1 cellular context compared by ENCODE assay signal in genomic region chr1:117059678-117060440, GRCh38.
A peak's percentile ranks its signal among the peaks of the same experiment; 100 is the strongest.
TF ChIP-seq lines count a peak whose summit lies in the region.

Gene TTF2 (plus strand): TSS chr1:117060326. CDS start chr1:117060347, 21 bp downstream.

TF ChIP-seq in HepG2, 621 proteins besides CTCF, POLR2A, EP300 and RAD21 (continued from another document and continues in another):
- TF ChIP-seq FOXP4 (CRISPR knock-in tag; IDR thresholded peaks at IDR 0.05) (no peak), EEA1 (CRISPR knock-in tag; IDR thresholded peaks at IDR 0.05; ENCODE audit: borderline replicate concordance) (no peak), MAF1 (CRISPR knock-in tag; IDR thresholded peaks at IDR 0.05; ENCODE audit: borderline replicate concordance) (no peak), SALL1 (CRISPR knock-in tag; IDR thresholded peaks at IDR 0.05) (peak; percentile 52), HES4 (CRISPR knock-in tag; IDR thresholded peaks at IDR 0.05; ENCODE audit: borderline replicate concordance) (no peak), THAP11 (CRISPR knock-in tag; IDR thresholded peaks at IDR 0.05) (no peak), ZNF788 (CRISPR knock-in tag; IDR thresholded peaks at IDR 0.05; ENCODE audit: borderline replicate concordance) (0 out of 2 replicates have a peak, but pooled peaks have one; percentile 35), ZFP37 (CRISPR knock-in tag; IDR thresholded peaks at IDR 0.05; ENCODE audit: borderline replicate concordance) (no peak), ZNF616 (CRISPR knock-in tag; IDR thresholded peaks at IDR 0.05; ENCODE audit: low read depth) (no peak), MTF2 (CRISPR knock-in tag; IDR thresholded peaks at IDR 0.05; ENCODE audit: borderline replicate concordance) (no peak), ZNF3 (CRISPR knock-in tag; IDR thresholded peaks at IDR 0.05) (no peak), FUBP1 (CRISPR knock-in tag; IDR thresholded peaks at IDR 0.05; ENCODE audit: borderline replicate concordance) (no peak), ZNF619 (CRISPR knock-in tag; IDR thresholded peaks at IDR 0.05) (no peak), FOSL1 (CRISPR knock-in tag; IDR thresholded peaks at IDR 0.05; ENCODE audit: borderline replicate concordance) (no peak), ZNF367 (CRISPR knock-in tag; IDR thresholded peaks at IDR 0.05; ENCODE audit: borderline replicate concordance) (no peak), GPN1 (CRISPR knock-in tag; IDR thresholded peaks at IDR 0.05; ENCODE audit: borderline replicate concordance) (no peak), CSRNP2 (CRISPR knock-in tag; conservative IDR thresholded peaks at IDR 0.05; ENCODE audit: low read depth) (no peak), ZBTB25 (CRISPR knock-in tag; IDR thresholded peaks at IDR 0.05) (no peak), KAT2B (IDR thresholded peaks at IDR 0.05; ENCODE audit: borderline replicate concordance, low read depth, low read length) (no peak), BCL6 (CRISPR knock-in tag; IDR thresholded peaks at IDR 0.05) (no peak), CEBPG (CRISPR knock-in tag; IDR thresholded peaks at IDR 0.05) (no peak), ZMAT3 (CRISPR knock-in tag; conservative IDR thresholded peaks at IDR 0.05) (no peak), PHF21A (CRISPR knock-in tag; IDR thresholded peaks at IDR 0.05) (no peak; the same call in 1 of the 2 replicates), SATB2 (CRISPR knock-in tag; IDR thresholded peaks at IDR 0.05) (no peak), GZF1 (CRISPR knock-in tag; IDR thresholded peaks at IDR 0.05) (no peak), ZNF326 (CRISPR knock-in tag; IDR thresholded peaks at IDR 0.05; ENCODE audit: borderline replicate concordance) (no peak), CBX5 (CRISPR knock-in tag; IDR thresholded peaks at IDR 0.05; ENCODE audit: borderline replicate concordance) (no peak), ZKSCAN5 (CRISPR knock-in tag; IDR thresholded peaks at IDR 0.05) (no peak), ZNF292 (CRISPR knock-in tag; IDR thresholded peaks at IDR 0.05; ENCODE audit: borderline replicate concordance, low read depth) (no peak), SKI (IDR thresholded peaks at IDR 0.05; ENCODE audit: partially characterized antibody) (no peak), ZNF17 (CRISPR knock-in tag; IDR thresholded peaks at IDR 0.05) (no peak), RCOR2 (CRISPR knock-in tag; IDR thresholded peaks at IDR 0.05) (no peak), KLF15 (CRISPR knock-in tag; IDR thresholded peaks at IDR 0.05; ENCODE audit: borderline replicate concordance) (no peak), SMAD3 (CRISPR knock-in tag; IDR thresholded peaks at IDR 0.05) (no peak), HNF4G (IDR thresholded peaks at IDR 0.05; ENCODE audit: borderline replicate concordance, low read depth, low read length) (no peak), HNF4G (CRISPR knock-in tag; IDR thresholded peaks at IDR 0.05; ENCODE audit: borderline replicate concordance, low read depth) (no peak), ELF3 (CRISPR knock-in tag; IDR thresholded peaks at IDR 0.05) (no peak), ZNF773 (CRISPR knock-in tag; IDR thresholded peaks at IDR 0.05; ENCODE audit: borderline replicate concordance) (0 out of 2 replicates have a peak, but pooled peaks have one; percentile 22), PTBP1 (IDR thresholded peaks at IDR 0.05; ENCODE audit: low read depth, low read length, poor library complexity, severe bottlenecking) (no peak), RARA (CRISPR knock-in tag; IDR thresholded peaks at IDR 0.05) (no peak), ZC3H13 (CRISPR knock-in tag; IDR thresholded peaks at IDR 0.05) (no peak), HDAC6 (IDR thresholded peaks at IDR 0.05; ENCODE audit: low read depth, low read length) (no peak), MATR3 (CRISPR knock-in tag; IDR thresholded peaks at IDR 0.05) (no peak), FIP1L1 (IDR thresholded peaks at IDR 0.05; ENCODE audit: borderline replicate concordance, insufficient read depth, low read depth, low read length) (no peak), NFRKB (IDR thresholded peaks at IDR 0.05) (no peak), ZBTB42 (CRISPR knock-in tag; IDR thresholded peaks at IDR 0.05) (no peak), TARDBP (CRISPR knock-in tag; IDR thresholded peaks at IDR 0.05) (no peak), SYNCRIP (IDR thresholded peaks at IDR 0.05; ENCODE audit: insufficient read depth, low read depth, low read length) (no peak), RAD51 (IDR thresholded peaks at IDR 0.05; ENCODE audit: borderline replicate concordance) (no peak), ZBTB38 (CRISPR knock-in tag; IDR thresholded peaks at IDR 0.05) (no peak), MAX (IDR thresholded peaks at IDR 0.05) (no peak; the same call in 1 of the 2 replicates)
- TF ChIP-seq, protein P1, sequence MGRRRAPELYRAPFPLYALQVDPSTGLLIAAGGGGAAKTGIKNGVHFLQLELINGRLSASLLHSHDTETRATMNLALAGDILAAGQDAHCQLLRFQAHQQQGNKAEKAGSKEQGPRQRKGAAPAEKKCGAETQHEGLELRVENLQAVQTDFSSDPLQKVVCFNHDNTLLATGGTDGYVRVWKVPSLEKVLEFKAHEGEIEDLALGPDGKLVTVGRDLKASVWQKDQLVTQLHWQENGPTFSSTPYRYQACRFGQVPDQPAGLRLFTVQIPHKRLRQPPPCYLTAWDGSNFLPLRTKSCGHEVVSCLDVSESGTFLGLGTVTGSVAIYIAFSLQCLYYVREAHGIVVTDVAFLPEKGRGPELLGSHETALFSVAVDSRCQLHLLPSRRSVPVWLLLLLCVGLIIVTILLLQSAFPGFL (CRISPR knock-in tag; IDR thresholded peaks at IDR 0.05) = no peak
- TF ChIP-seq, protein P2, sequence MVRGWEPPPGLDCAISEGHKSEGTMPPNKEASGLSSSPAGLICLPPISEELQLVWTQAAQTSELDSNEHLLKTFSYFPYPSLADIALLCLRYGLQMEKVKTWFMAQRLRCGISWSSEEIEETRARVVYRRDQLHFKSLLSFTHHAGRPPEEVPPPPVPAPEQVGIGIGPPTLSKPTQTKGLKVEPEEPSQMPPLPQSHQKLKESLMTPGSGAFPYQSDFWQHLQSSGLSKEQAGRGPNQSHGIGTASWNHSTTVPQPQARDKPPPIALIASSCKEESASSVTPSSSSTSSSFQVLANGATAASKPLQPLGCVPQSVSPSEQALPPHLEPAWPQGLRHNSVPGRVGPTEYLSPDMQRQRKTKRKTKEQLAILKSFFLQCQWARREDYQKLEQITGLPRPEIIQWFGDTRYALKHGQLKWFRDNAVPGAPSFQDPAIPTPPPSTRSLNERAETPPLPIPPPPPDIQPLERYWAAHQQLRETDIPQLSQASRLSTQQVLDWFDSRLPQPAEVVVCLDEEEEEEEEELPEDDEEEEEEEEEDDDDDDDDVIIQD (CRISPR knock-in tag; IDR thresholded peaks at IDR 0.05; ENCODE audit: low read depth) = 0 out of 2 replicates have a peak, but pooled peaks have one; percentile 49
- TF ChIP-seq, protein P3, sequence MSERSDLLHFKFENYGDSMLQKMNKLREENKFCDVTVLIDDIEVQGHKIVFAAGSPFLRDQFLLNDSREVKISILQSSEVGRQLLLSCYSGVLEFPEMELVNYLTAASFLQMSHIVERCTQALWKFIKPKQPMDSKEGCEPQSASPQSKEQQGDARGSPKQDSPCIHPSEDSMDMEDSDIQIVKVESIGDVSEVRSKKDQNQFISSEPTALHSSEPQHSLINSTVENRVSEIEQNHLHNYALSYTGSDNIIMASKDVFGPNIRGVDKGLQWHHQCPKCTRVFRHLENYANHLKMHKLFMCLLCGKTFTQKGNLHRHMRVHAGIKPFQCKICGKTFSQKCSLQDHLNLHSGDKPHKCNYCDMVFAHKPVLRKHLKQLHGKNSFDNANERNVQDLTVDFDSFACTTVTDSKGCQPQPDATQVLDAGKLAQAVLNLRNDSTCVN (CRISPR knock-in tag; IDR thresholded peaks at IDR 0.05; ENCODE audit: borderline replicate concordance) = no peak
- TF ChIP-seq, protein P4, sequence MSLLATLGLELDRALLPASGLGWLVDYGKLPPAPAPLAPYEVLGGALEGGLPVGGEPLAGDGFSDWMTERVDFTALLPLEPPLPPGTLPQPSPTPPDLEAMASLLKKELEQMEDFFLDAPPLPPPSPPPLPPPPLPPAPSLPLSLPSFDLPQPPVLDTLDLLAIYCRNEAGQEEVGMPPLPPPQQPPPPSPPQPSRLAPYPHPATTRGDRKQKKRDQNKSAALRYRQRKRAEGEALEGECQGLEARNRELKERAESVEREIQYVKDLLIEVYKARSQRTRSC (CRISPR knock-in tag; IDR thresholded peaks at IDR 0.05; ENCODE audit: low read depth) = no peak
- TF ChIP-seq, protein P5, sequence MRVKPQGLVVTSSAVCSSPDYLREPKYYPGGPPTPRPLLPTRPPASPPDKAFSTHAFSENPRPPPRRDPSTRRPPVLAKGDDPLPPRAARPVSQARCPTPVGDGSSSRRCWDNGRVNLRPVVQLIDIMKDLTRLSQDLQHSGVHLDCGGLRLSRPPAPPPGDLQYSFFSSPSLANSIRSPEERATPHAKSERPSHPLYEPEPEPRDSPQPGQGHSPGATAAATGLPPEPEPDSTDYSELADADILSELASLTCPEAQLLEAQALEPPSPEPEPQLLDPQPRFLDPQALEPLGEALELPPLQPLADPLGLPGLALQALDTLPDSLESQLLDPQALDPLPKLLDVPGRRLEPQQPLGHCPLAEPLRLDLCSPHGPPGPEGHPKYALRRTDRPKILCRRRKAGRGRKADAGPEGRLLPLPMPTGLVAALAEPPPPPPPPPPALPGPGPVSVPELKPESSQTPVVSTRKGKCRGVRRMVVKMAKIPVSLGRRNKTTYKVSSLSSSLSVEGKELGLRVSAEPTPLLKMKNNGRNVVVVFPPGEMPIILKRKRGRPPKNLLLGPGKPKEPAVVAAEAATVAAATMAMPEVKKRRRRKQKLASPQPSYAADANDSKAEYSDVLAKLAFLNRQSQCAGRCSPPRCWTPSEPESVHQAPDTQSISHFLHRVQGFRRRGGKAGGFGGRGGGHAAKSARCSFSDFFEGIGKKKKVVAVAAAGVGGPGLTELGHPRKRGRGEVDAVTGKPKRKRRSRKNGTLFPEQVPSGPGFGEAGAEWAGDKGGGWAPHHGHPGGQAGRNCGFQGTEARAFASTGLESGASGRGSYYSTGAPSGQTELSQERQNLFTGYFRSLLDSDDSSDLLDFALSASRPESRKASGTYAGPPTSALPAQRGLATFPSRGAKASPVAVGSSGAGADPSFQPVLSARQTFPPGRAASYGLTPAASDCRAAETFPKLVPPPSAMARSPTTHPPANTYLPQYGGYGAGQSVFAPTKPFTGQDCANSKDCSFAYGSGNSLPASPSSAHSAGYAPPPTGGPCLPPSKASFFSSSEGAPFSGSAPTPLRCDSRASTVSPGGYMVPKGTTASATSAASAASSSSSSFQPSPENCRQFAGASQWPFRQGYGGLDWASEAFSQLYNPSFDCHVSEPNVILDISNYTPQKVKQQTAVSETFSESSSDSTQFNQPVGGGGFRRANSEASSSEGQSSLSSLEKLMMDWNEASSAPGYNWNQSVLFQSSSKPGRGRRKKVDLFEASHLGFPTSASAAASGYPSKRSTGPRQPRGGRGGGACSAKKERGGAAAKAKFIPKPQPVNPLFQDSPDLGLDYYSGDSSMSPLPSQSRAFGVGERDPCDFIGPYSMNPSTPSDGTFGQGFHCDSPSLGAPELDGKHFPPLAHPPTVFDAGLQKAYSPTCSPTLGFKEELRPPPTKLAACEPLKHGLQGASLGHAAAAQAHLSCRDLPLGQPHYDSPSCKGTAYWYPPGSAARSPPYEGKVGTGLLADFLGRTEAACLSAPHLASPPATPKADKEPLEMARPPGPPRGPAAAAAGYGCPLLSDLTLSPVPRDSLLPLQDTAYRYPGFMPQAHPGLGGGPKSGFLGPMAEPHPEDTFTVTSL (CRISPR knock-in tag; IDR thresholded peaks at IDR 0.05; ENCODE audit: borderline replicate concordance) = no peak
